16 cellular contexts compared by ENCODE assay signal in the genomic region with DNA sequence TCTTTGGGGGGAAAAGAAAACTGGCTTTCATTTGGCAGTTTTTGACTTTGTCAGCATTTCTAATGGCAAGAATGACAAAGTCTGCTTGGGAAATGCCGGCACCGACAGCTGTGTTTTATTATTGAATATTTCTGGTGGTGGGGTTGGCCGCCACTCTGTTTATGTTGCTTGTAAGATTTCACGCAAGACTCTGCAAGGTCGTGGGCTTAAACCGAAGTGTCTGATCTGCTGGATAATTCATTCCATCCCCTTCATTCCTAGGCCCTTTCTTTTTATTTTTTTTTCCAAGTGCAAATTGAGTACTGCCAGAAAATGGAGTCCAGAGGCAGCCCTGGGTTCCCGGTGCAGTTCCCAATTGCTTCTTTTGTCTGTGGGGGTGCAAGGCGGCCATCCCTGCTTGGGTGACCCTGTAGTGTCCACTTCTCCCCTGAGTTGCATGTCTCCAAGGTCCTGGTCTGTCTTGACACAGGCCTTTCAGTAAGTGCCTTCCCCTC.
DNase-seq lines count a peak whose midpoint lies in the region; ATAC-seq and TF ChIP-seq lines count a peak whose summit lies in the region.
"Had no signal": no experiment of that assay in that cellular context is flagged by ENCODE, and none has a peak within 500 bp of the region (broad histone marks: within the 10 kb centered on the region; RNA-seq: fewer than 3 reads in every experiment).

No MANE protein-coding gene starts in this region.

- H3K36me3 Mint-ChIP-seq in CD8-positive, alpha-beta memory T cell, result no peaks in the 10 kb centered on the region
- no peaks in the 10 kb centered on the region for H3K36me3 Mint-ChIP-seq in activated T-helper 2 cell treated with anti-CD3 and anti-CD28 coated beads, Interferon-gamma antibody, Interleukin-2, Interleukin-4, amounts not matched to agents 10 μg/mL and 5 μg/mL and 100 μg/mL, durations not matched to agents 14 hours and 24 hours and 36 hours (ENCODE audit: low read depth)
- H3K36me3 Mint-ChIP-seq: activated naive CD4-positive, alpha-beta T cell treated with anti-CD3 and anti-CD28 coated beads, Interleukin-2, amount 10 ng/mL, durations not matched to agents 7 days and 5 days had no signal

- no peaks in the 10 kb centered on the region for H3K9me3 ChIP-seq in adipocyte (ENCODE audit: control insufficient read depth, low read length)
- H3K9me3 ChIP-seq in heart right ventricle, result no peaks in the 10 kb centered on the region
- no peaks in the 10 kb centered on the region for H3K9me3 ChIP-seq in osteoblast (ENCODE audit: low read depth, low read length)
- H3K9me3 ChIP-seq in CD8-positive, alpha-beta memory T cell (ENCODE audit: low read length), result no peaks in the 10 kb centered on the region

- DNase-seq in AG08395 (ENCODE audit: low spot score) (peak; percentile 28), adipocyte (ENCODE audit: low read depth) (peak; percentile 95), heart right ventricle (peak in 1 of 2 donors; percentile 30), osteoblast (ENCODE audit: insufficient read length, low spot score, missing footprints) (no peak), NCI-H748 (lab: John Stamatoyannopoulos, UW; ENCODE audit: unreplicated experiment) (no peak)
- DNase-seq in CD8-positive, alpha-beta memory T cell, result no peak
- DNase-seq in activated T-helper 2 cell treated with anti-CD3 and anti-CD28 coated beads, Interferon-gamma antibody, Interleukin-2, Interleukin-4, amounts not matched to agents 10 μg/mL and 5 μg/mL and 100 μg/mL, durations not matched to agents 14 hours and 24 hours and 36 hours (ENCODE audit: low spot score), result no peak
- DNase-seq: activated naive CD4-positive, alpha-beta T cell treated with anti-CD3 and anti-CD28 coated beads, Interleukin-2, amount 10 ng/mL, durations not matched to agents 7 days and 5 days; Calu3; central memory CD4-positive, alpha-beta T cell; KG1; NCI-H1417; NCI-H510A; stimulated activated CD4-positive, alpha-beta T cell treated with anti-CD3 and anti-CD28 coated beads, Interleukin-4, amount 100 ng/mL, for 1 hour had no signal

- H3K27ac Mint-ChIP-seq in CD8-positive, alpha-beta memory T cell, result no peak overlapping the region
- no peak overlapping the region for H3K27ac Mint-ChIP-seq in activated T-helper 2 cell treated with anti-CD3 and anti-CD28 coated beads, Interferon-gamma antibody, Interleukin-2, Interleukin-4, amounts not matched to agents 10 μg/mL and 5 μg/mL and 100 μg/mL, durations not matched to agents 14 hours and 24 hours and 36 hours
- H3K27ac Mint-ChIP-seq: activated naive CD4-positive, alpha-beta T cell treated with anti-CD3 and anti-CD28 coated beads, Interleukin-2, amount 10 ng/mL, durations not matched to agents 7 days and 5 days had no signal

- WGBS in heart right ventricle, 2 donors, result 63% methylated on average over 8 of the region's 8 CpGs

- intact Hi-C loops in heart right ventricle (cut with DNase I), result no loop called here
- intact Hi-C loops in activated T-helper 2 cell treated with anti-CD3 and anti-CD28 coated beads, Interferon-gamma antibody, Interleukin-2, Interleukin-4, amounts not matched to agents 10 μg/mL and 5 μg/mL and 100 μg/mL, durations not matched to agents 14 hours and 24 hours and 36 hours (cut with micrococcal nuclease), result no loop called here

- peaks cover 66% of the 10 kb centered on the region for H3K27me3 ChIP-seq in adipocyte (replicated peaks; ENCODE audit: control insufficient read depth, insufficient read depth, low read length)
- peaks cover 0 to 5% (median 0%) of the 10 kb centered on the region in 7 donors for H3K27me3 ChIP-seq in heart right ventricle
- H3K27me3 ChIP-seq in osteoblast (ENCODE audit: insufficient read depth, low read length), result peaks cover 45% of the 10 kb centered on the region
- H3K27me3 ChIP-seq in CD8-positive, alpha-beta memory T cell (ENCODE audit: insufficient read depth, low read length, poor library complexity, severe bottlenecking), result no peaks in the 10 kb centered on the region

- H2AFZ ChIP-seq in osteoblast (ENCODE audit: low read length), result peak overlapping the region; percentile 51

- ATAC-seq in heart right ventricle (peak in 6 of 8 donors; percentile 52 to 82 (median 70)), GM19467 (IDR thresholded peaks at IDR 0.05; ENCODE audit: unreplicated experiment) (no peak)

- TF ChIP-seq CTCF in heart right ventricle (IDR thresholded peaks at IDR 0.05) (no peak), osteoblast (IDR thresholded peaks at IDR 0.05; ENCODE audit: extremely low read depth, low read depth, low read length) (no peak)

- POLR2A ChIA-PET in CD8-positive, alpha-beta memory T cell (lab: Charles Lee), result no interaction called here

- H3K4me1 Mint-ChIP-seq in CD8-positive, alpha-beta memory T cell, result peaks cover 0 to 2% (median 0%) of the 10 kb centered on the region in 3 donors
- no peaks in the 10 kb centered on the region for H3K4me1 Mint-ChIP-seq in activated T-helper 2 cell treated with anti-CD3 and anti-CD28 coated beads, Interferon-gamma antibody, Interleukin-2, Interleukin-4, amounts not matched to agents 10 μg/mL and 5 μg/mL and 100 μg/mL, durations not matched to agents 14 hours and 24 hours and 36 hours (ENCODE audit: low read depth)
- H3K4me1 Mint-ChIP-seq: activated naive CD4-positive, alpha-beta T cell treated with anti-CD3 and anti-CD28 coated beads, Interleukin-2, amount 10 ng/mL, durations not matched to agents 7 days and 5 days had no signal

- no peaks in the 10 kb centered on the region for H4K20me1 ChIP-seq in osteoblast (ENCODE audit: insufficient read depth, low read length)

- peak overlapping the region; percentile 29 for H3K9ac ChIP-seq in adipocyte (ENCODE audit: low read length)

- peak overlapping the region in 6 of 10 donors; percentile 41 to 63 (median 58) for H3K27ac ChIP-seq in heart right ventricle
- no peak overlapping the region for H3K27ac ChIP-seq in osteoblast (ENCODE audit: low read depth, low read length)
- no peak overlapping the region for H3K27ac ChIP-seq in CD8-positive, alpha-beta memory T cell (ENCODE audit: low read depth, low read length)
- H3K27ac ChIP-seq: VCaP had no signal

- H3K4me2 ChIP-seq in osteoblast (ENCODE audit: insufficient read depth, low read length), result peak overlapping the region; percentile 24

- H3K27me3 Mint-ChIP-seq in CD8-positive, alpha-beta memory T cell, result peaks cover 12 to 21% of the 10 kb centered on the region in 2 donors
- H3K27me3 Mint-ChIP-seq in activated T-helper 2 cell treated with anti-CD3 and anti-CD28 coated beads, Interferon-gamma antibody, Interleukin-2, Interleukin-4, amounts not matched to agents 10 μg/mL and 5 μg/mL and 100 μg/mL, durations not matched to agents 14 hours and 24 hours and 36 hours (ENCODE audit: low read depth), result no peaks in the 10 kb centered on the region

- CTCF ChIA-PET in CD8-positive, alpha-beta memory T cell (lab: Charles Lee), result no interaction called here

- H3K36me3 ChIP-seq in adipocyte (ENCODE audit: control insufficient read depth, insufficient read depth, low read length, severe bottlenecking), result no peaks in the 10 kb centered on the region
- H3K36me3 ChIP-seq in heart right ventricle, result no peaks in the 10 kb centered on the region
- H3K36me3 ChIP-seq in osteoblast (ENCODE audit: insufficient read depth, low read length), result no peaks in the 10 kb centered on the region
- H3K36me3 ChIP-seq in CD8-positive, alpha-beta memory T cell (ENCODE audit: insufficient read depth, low read length), result no peaks in the 10 kb centered on the region

- H3K4me1 ChIP-seq in adipocyte (ENCODE audit: control insufficient read depth, insufficient read depth, low read length), result peaks cover 15% of the 10 kb centered on the region
- H3K4me1 ChIP-seq in heart right ventricle, result peaks cover 0 to 27% (median 0%) of the 10 kb centered on the region in 9 donors
- peaks cover 12% of the 10 kb centered on the region for H3K4me1 ChIP-seq in osteoblast (ENCODE audit: insufficient read depth, low read length)
- H3K4me1 ChIP-seq in CD8-positive, alpha-beta memory T cell (ENCODE audit: insufficient read depth, low read length), result no peaks in the 10 kb centered on the region

- H3K9me3 Mint-ChIP-seq in CD8-positive, alpha-beta memory T cell, result no peaks in the 10 kb centered on the region
- no peaks in the 10 kb centered on the region for H3K9me3 Mint-ChIP-seq in activated T-helper 2 cell treated with anti-CD3 and anti-CD28 coated beads, Interferon-gamma antibody, Interleukin-2, Interleukin-4, amounts not matched to agents 10 μg/mL and 5 μg/mL and 100 μg/mL, durations not matched to agents 14 hours and 24 hours and 36 hours
- H3K9me3 Mint-ChIP-seq: activated naive CD4-positive, alpha-beta T cell treated with anti-CD3 and anti-CD28 coated beads, Interleukin-2, amount 10 ng/mL, durations not matched to agents 7 days and 5 days had no signal

- H3K4me3 Mint-ChIP-seq in CD8-positive, alpha-beta memory T cell, result no peak overlapping the region
- H3K4me3 Mint-ChIP-seq in activated T-helper 2 cell treated with anti-CD3 and anti-CD28 coated beads, Interferon-gamma antibody, Interleukin-2, Interleukin-4, amounts not matched to agents 10 μg/mL and 5 μg/mL and 100 μg/mL, durations not matched to agents 14 hours and 24 hours and 36 hours (ENCODE audit: low read depth), result no peak overlapping the region
- H3K4me3 Mint-ChIP-seq: activated naive CD4-positive, alpha-beta T cell treated with anti-CD3 and anti-CD28 coated beads, Interleukin-2, amount 10 ng/mL, durations not matched to agents 7 days and 5 days had no signal

- H3K79me2 ChIP-seq in osteoblast (ENCODE audit: insufficient read depth, low read length), result no peaks in the 10 kb centered on the region

- no peak overlapping the region for H3K4me3 ChIP-seq in adipocyte (ENCODE audit: low read length)
- no peak overlapping the region for H3K4me3 ChIP-seq in heart right ventricle
- H3K4me3 ChIP-seq in osteoblast (ENCODE audit: insufficient read depth, low read length), result no peak overlapping the region
- H3K4me3 ChIP-seq in CD8-positive, alpha-beta memory T cell (ENCODE audit: low read length), result no peak overlapping the region

Comparison
In these comparisons a context has a peak if more than half of its experiments do, and no peak if none do; other contexts are left out.
1. DNase-seq: peak in AG08395 (single experiment) and adipocyte (single experiment); none in osteoblast (single experiment), CD8-positive, alpha-beta memory T cell (0 of 5), NCI-H748 (single experiment) and activated T-helper 2 cell treated with anti-CD3 and anti-CD28 coated beads, Interferon-gamma antibody, Interleukin-2, Interleukin-4, amounts not matched to agents 10 μg/mL and 5 μg/mL and 100 μg/mL, durations not matched to agents 14 hours and 24 hours and 36 hours (single experiment).
2. H3K27ac ChIP-seq: peak in heart right ventricle (6 of 10); none in osteoblast (single experiment) and CD8-positive, alpha-beta memory T cell (single experiment).